8 cellular contexts compared by ENCODE assay signal in genomic region chr1:235831148-235831547, GRCh38.
DNase-seq lines count a peak whose midpoint lies in the region; ATAC-seq and TF ChIP-seq lines count a peak whose summit lies in the region.
"Had no signal": no experiment of that assay in that cellular context is flagged by ENCODE, and none has a peak within 500 bp of the region (broad histone marks: within the 10 kb centered on the region; RNA-seq: fewer than 3 reads in every experiment).

No MANE protein-coding gene starts in this region.

- TF ChIP-seq POLR2A in NB4 (IDR thresholded peaks at IDR 0.05; ENCODE audit: extremely low read depth, insufficient read length): no peak
- TF ChIP-seq POLR2A in erythroblast (IDR thresholded peaks at IDR 0.05; ENCODE audit: low read length): no peak

- no peak overlapping the region for H3K4me3 ChIP-seq in NB4 (ENCODE audit: low read depth, low read length)
- H3K4me3 ChIP-seq in fibroblast of pulmonary artery (replicated peaks; ENCODE audit: low read depth, low read length): no peak overlapping the region

- TF ChIP-seq CTCF in NB4 (IDR thresholded peaks at IDR 0.05; ENCODE audit: low read depth, low read length) (no peak), fibroblast of pulmonary artery (IDR thresholded peaks at IDR 0.05; ENCODE audit: low read length, missing control alignments) (no peak)

- DNase-seq in HCEC 1CT: peak; percentile 46
- DNase-seq in NB4 (ENCODE audit: low read depth): peak; percentile 82
- peak; percentile 34 for DNase-seq in fibroblast of pulmonary artery (ENCODE audit: low read depth)
- DNase-seq in NCI-H345 treated with DMSO at 0.1 percent for 48 hours (lab: John Stamatoyannopoulos, UW; ENCODE audit: unreplicated experiment): no peak
- no peak for DNase-seq in erythroblast (lab: John Stamatoyannopoulos, UW)
- no peak for DNase-seq in NCI-H82 treated with DMSO at 0.1 percent for 48 hours (lab: John Stamatoyannopoulos, UW; ENCODE audit: unreplicated experiment)

- peak; percentile 99 for ATAC-seq in GM18511 (IDR thresholded peaks at IDR 0.05; ENCODE audit: unreplicated experiment)
- ATAC-seq: T-cell had no signal

Comparison
In these comparisons a context has a peak if more than half of its experiments do, and no peak if none do; other contexts are left out.
1. DNase-seq: peak in HCEC 1CT (single experiment), NB4 (single experiment) and fibroblast of pulmonary artery (single experiment); none in NCI-H345 treated with DMSO at 0.1 percent for 48 hours (single experiment), erythroblast (0 of 2) and NCI-H82 treated with DMSO at 0.1 percent for 48 hours (single experiment).